8 cellular contexts compared by ENCODE assay signal in genomic region chr22:38656256-38657148, GRCh38. TPM values are rescaled to one million over a fixed set of nuclear protein-coding genes. Genes with fewer than 3 reads are reported as not detected.
DNase-seq lines count a peak whose midpoint lies in the region; ATAC-seq and TF ChIP-seq lines count a peak whose summit lies in the region.

TSS of gene CBY1 (plus strand) at chr22:38656638. CDS start at chr22:38668055, 11,417 bp downstream.
TSS of gene FAM227A (minus strand) at chr22:38656392. CDS start at chr22:38650168, 6,224 bp downstream.

- H4K20me1 ChIP-seq in BLaER1, result peaks cover 12% of the 10 kb centered on the region

- peak within 1 kb of the TSS; percentile 87 for H3K4me3 ChIP-seq in BLaER1
- H3K4me3 ChIP-seq in left lung, result peak within 1 kb of the TSS; percentile 83 to 87

- peaks cover 13% of the 10 kb centered on the region for H3K4me1 Mint-ChIP-seq in dendritic cell treated with granulocyte-macrophage colony-stimulating factor and Interleukin-4, amounts not matched to agents 40 ng/mL and 50 ng/mL, for 4 days (ENCODE audit: low read depth)

- no peaks in the 10 kb centered on the region for H3K27me3 Mint-ChIP-seq in dendritic cell treated with granulocyte-macrophage colony-stimulating factor and Interleukin-4, amounts not matched to agents 40 ng/mL and 50 ng/mL, for 4 days

- H3K27me3 ChIP-seq in BLaER1 (no peaks in the 10 kb centered on the region), left lung (no peaks in the 10 kb centered on the region)

- peaks cover 5% of the 10 kb centered on the region; the same call in 1 of the 2 replicates for H3K36me3 ChIP-seq in BLaER1
- H3K36me3 ChIP-seq in left lung, result no peaks in the 10 kb centered on the region

- no peak for TF ChIP-seq CTCF in left lung (IDR thresholded peaks at IDR 0.05)

- peak within 1 kb of the TSS; percentile 95 for H3K27ac Mint-ChIP-seq in dendritic cell treated with granulocyte-macrophage colony-stimulating factor and Interleukin-4, amounts not matched to agents 40 ng/mL and 50 ng/mL, for 4 days

- H3K27ac ChIP-seq in BLaER1 (peak within 1 kb of the TSS; percentile 99), left lung (peak within 1 kb of the TSS; percentile 74 to 84)

- H3K4me1 ChIP-seq in BLaER1 (peaks cover 25% of the 10 kb centered on the region), left lung (peaks cover 5 to 16% of the 10 kb centered on the region in 2 donors)

- H3K9me3 ChIP-seq in BLaER1, result no peaks in the 10 kb centered on the region
- H3K9me3 ChIP-seq in left lung, result no peaks in the 10 kb centered on the region

- H3K36me3 Mint-ChIP-seq in dendritic cell treated with granulocyte-macrophage colony-stimulating factor and Interleukin-4, amounts not matched to agents 40 ng/mL and 50 ng/mL, for 4 days (ENCODE audit: low read depth), result peaks cover 6% of the 10 kb centered on the region

- H3K4me2 ChIP-seq in BLaER1, result peak within 1 kb of the TSS; percentile 98

- peak within 1 kb of the TSS; percentile 99 for H3K9ac ChIP-seq in BLaER1

- peak; percentile 63 for ATAC-seq in GM19328 (IDR thresholded peaks at IDR 0.05; ENCODE audit: unreplicated experiment)
- ATAC-seq in HG03520 (IDR thresholded peaks at IDR 0.05; ENCODE audit: unreplicated experiment), result peak; percentile 58
- ATAC-seq in left lung, result peak; percentile 96

- H3K9me3 Mint-ChIP-seq in dendritic cell treated with granulocyte-macrophage colony-stimulating factor and Interleukin-4, amounts not matched to agents 40 ng/mL and 50 ng/mL, for 4 days, result no peaks in the 10 kb centered on the region

- peak within 1 kb of the TSS; percentile 90 for H3K4me3 Mint-ChIP-seq in dendritic cell treated with granulocyte-macrophage colony-stimulating factor and Interleukin-4, amounts not matched to agents 40 ng/mL and 50 ng/mL, for 4 days

- intact Hi-C loops in dendritic cell treated with granulocyte-macrophage colony-stimulating factor and Interleukin-4, amounts not matched to agents 40 ng/mL and 50 ng/mL, for 4 days (cut with micrococcal nuclease), result no loop called here
- intact Hi-C loops in left lung (cut with DNase I), result no loop called here

- DNase-seq in NCI-H69 (lab: John Stamatoyannopoulos, UW) (peak; percentile 98), left lung (peak; percentile 89 to 98)
- DNase-seq in activated CD4-positive, alpha-beta T cell treated with anti-CD3 and anti-CD28 coated beads, Interleukin-2, amount 50 U/mL, for 4 hours, result peak; percentile 74 to 75
- peak; percentile 86 to 90 for DNase-seq in stimulated activated CD4-positive, alpha-beta T cell treated with anti-CD3 and anti-CD28 coated beads, Interleukin-2, amount 100 ng/mL, for 24 hours

RNA-seq across cellular contexts. Expression of gene CBY1, which starts in this region (rescaled TPM):
- 10 to 100 TPM; 24.4 to 36.0 TPM for total RNA-seq in left lung

RNA-seq across cellular contexts. Expression of gene FAM227A, which starts in this region (rescaled TPM):
- 1 to 10 TPM; 1.5 to 3.1 TPM for total RNA-seq in left lung

Comparison
In these comparisons a context has a peak if more than half of its experiments do, and no peak if none do; other contexts are left out.
1. Peak in every context shown above with its lines: DNase-seq, ATAC-seq, H3K4me3 ChIP-seq and H3K27ac ChIP-seq.